20 cellular contexts compared by ENCODE assay signal in genomic region chr2:86512922-86513321, GRCh38. TPM values are rescaled to one million over a fixed set of nuclear protein-coding genes. Genes with fewer than 3 reads are reported as not detected.
DNase-seq lines count a peak whose midpoint lies in the region; ATAC-seq and TF ChIP-seq lines count a peak whose summit lies in the region.
"Had no signal": no experiment of that assay in that cellular context is flagged by ENCODE, and none has a peak within 500 bp of the region (broad histone marks: within the 10 kb centered on the region; RNA-seq: fewer than 3 reads in every experiment).

No MANE protein-coding gene starts in this region.

- 16 to 44% (median 26%) methylated on average over 2 of the region's 2 CpGs for WGBS in psoas muscle, 3 donors

- peak overlapping the region; percentile 52 for H3K27ac ChIP-seq in epithelial cell of prostate
- peak overlapping the region; percentile 73 for H3K27ac ChIP-seq in psoas muscle
- peak overlapping the region; percentile 72 for H3K27ac ChIP-seq in skeletal muscle tissue (ENCODE audit: low read depth, low read length)
- H3K27ac ChIP-seq: BLaER1, C4-2B had no signal

- H3K9ac ChIP-seq in skeletal muscle tissue (ENCODE audit: low read depth in 1 of 3, low read length in 3 of 3): no peak overlapping the region
- H3K9ac ChIP-seq: BLaER1 had no signal

- peaks cover 48% of the 10 kb centered on the region for H3K4me1 ChIP-seq in psoas muscle
- H3K4me1 ChIP-seq in skeletal muscle tissue (ENCODE audit: control insufficient read depth in 3 of 3, insufficient read depth in 3 of 3, low read length in 3 of 3): peaks cover 27 to 41% (median 29%) of the 10 kb centered on the region in 3 donors
- H3K4me1 ChIP-seq: BLaER1, HAP-1 had no signal

- peak; percentile 26 for DNase-seq in LHCN-M2 (ENCODE audit: low read depth)
- DNase-seq in epithelial cell of prostate (ENCODE audit: low read depth, low spot score): no peak
- DNase-seq in psoas muscle: no peak
- DNase-seq in stimulated activated naive CD4-positive, alpha-beta T cell treated with Interleukin-2 at 50 U/mL for 16 hours (lab: John Stamatoyannopoulos, UW): no peak
- no peak for DNase-seq in cerebellar nuclear complex (lab: John Stamatoyannopoulos, UW)
- DNase-seq: Caco-2; CD4-positive, CD25-positive, alpha-beta regulatory T cell; CD8-positive, alpha-beta T cell; DMS 273 treated with DMSO at 0.1 percent for 48 hours; DMS79; EL; GDM1; GOT3; HFFc6 had no signal

- ATAC-seq in psoas muscle (peak in 3 of 4 donors; percentile 66 to 82 (median 69)), HG02981 (IDR thresholded peaks at IDR 0.05; ENCODE audit: unreplicated experiment) (no peak)
- ATAC-seq: CD8-positive, alpha-beta T cell; GM12878 had no signal

- no peak for TF ChIP-seq CTCF in psoas muscle (IDR thresholded peaks at IDR 0.05)

- H3K4me3 ChIP-seq in psoas muscle (no peak overlapping the region), skeletal muscle tissue (ENCODE audit: low read length in 3 of 3) (no peak overlapping the region)
- H3K4me3 ChIP-seq: BLaER1, GM12878, HAP-1 had no signal

- H3K27me3 ChIP-seq in psoas muscle (ENCODE audit: insufficient read depth in 3 of 3, low read length in 2 of 3) (no peaks in the 10 kb centered on the region), skeletal muscle tissue (ENCODE audit: control insufficient read depth in 3 of 3, insufficient read depth in 3 of 3, low read length in 3 of 3) (no peaks in the 10 kb centered on the region)
- H3K27me3 ChIP-seq: BLaER1 had no signal

- intact Hi-C loops in psoas muscle (cut with DNase I): no loop called here

- H3K36me3 ChIP-seq in psoas muscle (ENCODE audit: insufficient read depth in 1 of 2, low read depth in 1 of 2) (peaks cover 2 to 24% of the 10 kb centered on the region in 2 donors), skeletal muscle tissue (ENCODE audit: control insufficient read depth in 3 of 3, insufficient read depth in 3 of 3, low read length in 3 of 3) (peaks cover 4 to 17% (median 10%) of the 10 kb centered on the region in 3 donors)
- H3K36me3 ChIP-seq: HAP-1 had no signal

- H3K9me3 ChIP-seq in psoas muscle: no peaks in the 10 kb centered on the region
- H3K9me3 ChIP-seq in skeletal muscle tissue (ENCODE audit: control insufficient read depth in 3 of 3, low read length in 3 of 3): no peaks in the 10 kb centered on the region
- H3K9me3 ChIP-seq: Caco-2, HAP-1 had no signal

RNA-seq across cellular contexts. Expression of gene CHMP3, which starts 50.3 kb away (rescaled TPM):
- total RNA-seq in LHCN-M2 (2014; rRNA removed): 87.0 and 92.5 TPM in 2 replicates
- 98.1 TPM for polyA plus RNA-seq in LHCN-M2 (2012)
- 100 to 1,000 TPM in 2 of 4 donors, 10 to 100 TPM in 2; 84.9 to 133 (median 102) TPM for total RNA-seq in psoas muscle
- polyA plus RNA-seq in psoas muscle: 10 to 100 TPM; 63.5 to 99.8 (median 76.8) TPM
- total RNA-seq in skeletal muscle tissue: 42.8 TPM
